ENCODE assay signal across 7 cellular contexts in genomic region chr6:57431742-57432141, GRCh38.
DNase-seq lines count a peak whose midpoint lies in the region; ATAC-seq, FAIRE-seq and TF ChIP-seq lines count a peak whose summit lies in the region.
"Not testable (repeated sequence)": the region's sequence is repeated elsewhere in the genome, so short reads cannot be mapped to it uniquely, and the experiment has no call there.

No MANE protein-coding gene starts in this region.

- POLR2A ChIA-PET in T-cell (lab: Charles Lee); activated CD4-positive, alpha-beta memory T cell treated with anti-CD3 and anti-CD28 coated beads, Interleukin-2, amount 10 ng/mL, durations not matched to agents 7 days and 5 days (lab: Charles Lee); endothelial cell of umbilical vein (lab: Charles Lee): not testable (repeated sequence)

- ATAC-seq in T-cell (replicated peaks in 1 of 4); natural killer cell treated with Interleukin-12 subunit alpha and Interleukin-12 subunit beta and Interleukin-15 and Interleukin-18, amount 100 ng/mL, for 72 hours: not testable (repeated sequence)

- CTCF ChIA-PET in T-cell (lab: Charles Lee); activated CD4-positive, alpha-beta memory T cell treated with anti-CD3 and anti-CD28 coated beads, Interleukin-2, amount 10 ng/mL, durations not matched to agents 7 days and 5 days (lab: Charles Lee); endothelial cell of umbilical vein (lab: Charles Lee): not testable (repeated sequence)

- peaks cover 0 to 14% (median 5%) of the 10 kb centered on the region in 11 experiments; a peak in 5 of 22 replicates for H3K36me3 ChIP-seq in BLaER1 treated with 17β-estradiol and CSF1 and Interleukin-3, amounts not matched to agents 10 nM and 100 nM
- H3K36me3 ChIP-seq in adipocyte (ENCODE audit: control insufficient read depth, insufficient read depth, low read length, severe bottlenecking); endothelial cell of umbilical vein (ENCODE audit: control insufficient read depth in 2 of 2, extremely low read depth in 1 of 2, insufficient read depth in 2 of 2, low read length in 2 of 2): not testable (repeated sequence)

- H3K27ac Mint-ChIP-seq in HFFc6 (peak overlapping the region; percentile 84), T-cell (peak overlapping the region; percentile 33 to 56)
- H3K27ac Mint-ChIP-seq in activated CD4-positive, alpha-beta memory T cell treated with anti-CD3 and anti-CD28 coated beads, Interleukin-2, amount 10 ng/mL, durations not matched to agents 7 days and 5 days = peak overlapping the region; percentile 17
- H3K27ac Mint-ChIP-seq in natural killer cell treated with Interleukin-12 subunit alpha and Interleukin-12 subunit beta and Interleukin-15 and Interleukin-18, amount 100 ng/mL, for 72 hours = peak overlapping the region; percentile 57 to 80

- not testable (repeated sequence) for H3K27me3 Mint-ChIP-seq in HFFc6 (ENCODE audit: insufficient read depth); T-cell; activated CD4-positive, alpha-beta memory T cell treated with anti-CD3 and anti-CD28 coated beads, Interleukin-2, amount 10 ng/mL, durations not matched to agents 7 days and 5 days; natural killer cell treated with Interleukin-12 subunit alpha and Interleukin-12 subunit beta and Interleukin-15 and Interleukin-18, amount 100 ng/mL, for 72 hours

- peaks cover 40 to 65% (median 54%) of the 10 kb centered on the region in 10 experiments for H3K4me1 ChIP-seq in BLaER1 treated with 17β-estradiol and CSF1 and Interleukin-3, amounts not matched to agents 10 nM and 100 nM
- peaks cover 44% of the 10 kb centered on the region for H3K4me1 ChIP-seq in adipocyte (ENCODE audit: control insufficient read depth, insufficient read depth, low read length)
- peaks cover 18% of the 10 kb centered on the region for H3K4me1 ChIP-seq in endothelial cell of umbilical vein (ENCODE audit: control insufficient read depth, extremely low read depth, insufficient read depth, low read length)

- H3K4me1 Mint-ChIP-seq in HFFc6 (ENCODE audit: low read depth) = peaks cover 70% of the 10 kb centered on the region
- H3K4me1 Mint-ChIP-seq in T-cell = peaks cover 33 to 41% (median 38%) of the 10 kb centered on the region in 3 donors
- peaks cover 20% of the 10 kb centered on the region for H3K4me1 Mint-ChIP-seq in activated CD4-positive, alpha-beta memory T cell treated with anti-CD3 and anti-CD28 coated beads, Interleukin-2, amount 10 ng/mL, durations not matched to agents 7 days and 5 days
- H3K4me1 Mint-ChIP-seq in natural killer cell treated with Interleukin-12 subunit alpha and Interleukin-12 subunit beta and Interleukin-15 and Interleukin-18, amount 100 ng/mL, for 72 hours (ENCODE audit: low read depth in 2 of 2) = peaks cover 29 to 30% of the 10 kb centered on the region in 2 donors

- FAIRE-seq in endothelial cell of umbilical vein (lab: Jason Lieb, UNC) = peak; percentile 28

- not testable (repeated sequence) for H3K4me3 ChIP-seq in BLaER1 treated with 17β-estradiol and CSF1 and Interleukin-3, amounts not matched to agents 10 nM and 100 nM; adipocyte (ENCODE audit: low read length); endothelial cell of umbilical vein (replicated peaks in 1 of 3; ENCODE audit: insufficient read depth in 1 of 3, low read depth in 1 of 3, low read length in 3 of 3)

- H3K4me3 Mint-ChIP-seq in HFFc6 (peak overlapping the region; percentile 61), T-cell (peak overlapping the region in 1 of 3 donors; percentile 17)
- H3K4me3 Mint-ChIP-seq in activated CD4-positive, alpha-beta memory T cell treated with anti-CD3 and anti-CD28 coated beads, Interleukin-2, amount 10 ng/mL, durations not matched to agents 7 days and 5 days = not testable (repeated sequence)
- peak overlapping the region; percentile 37 for H3K4me3 Mint-ChIP-seq in natural killer cell treated with Interleukin-12 subunit alpha and Interleukin-12 subunit beta and Interleukin-15 and Interleukin-18, amount 100 ng/mL, for 72 hours

- peak overlapping the region in 10 of 11 experiments; percentile 60 to 91 (median 74); a peak in 19 of 22 replicates for H3K4me2 ChIP-seq in BLaER1 treated with 17β-estradiol and CSF1 and Interleukin-3, amounts not matched to agents 10 nM and 100 nM
- peak overlapping the region; percentile 72 for H3K4me2 ChIP-seq in endothelial cell of umbilical vein (ENCODE audit: insufficient read depth, low read length)

- H3K27ac ChIP-seq in BLaER1 treated with 17β-estradiol and CSF1 and Interleukin-3, amounts not matched to agents 10 nM and 100 nM = peak overlapping the region in 9 of 11 experiments; percentile 44 to 95 (median 91); a peak in 17 of 22 replicates
- peak overlapping the region; percentile 37 for H3K27ac ChIP-seq in endothelial cell of umbilical vein (ENCODE audit: insufficient read depth, low read depth, low read length)

- BruUV-seq in endothelial cell of umbilical vein (replicated peaks; lab: Mats Ljungman, UMichigan) = not testable (repeated sequence)

- not testable (repeated sequence) for TF ChIP-seq CTCF in HFFc6 (IDR thresholded peaks at IDR 0.05); endothelial cell of umbilical vein (IDR thresholded peaks at IDR 0.05; ENCODE audit: extremely low read depth in 1 of 2, insufficient read depth in 1 of 2, low read depth in 1 of 2, low read length in 2 of 2)

- not testable (repeated sequence) for H3K27me3 ChIP-seq in BLaER1 treated with 17β-estradiol and CSF1 and Interleukin-3, amounts not matched to agents 10 nM and 100 nM; adipocyte (replicated peaks; ENCODE audit: control insufficient read depth, insufficient read depth, low read length); endothelial cell of umbilical vein (ENCODE audit: control insufficient read depth in 2 of 2, insufficient read depth in 2 of 2, low read length in 2 of 2)

- H3K9me1 ChIP-seq in endothelial cell of umbilical vein (replicated peaks; ENCODE audit: control insufficient read depth, extremely low read depth, insufficient read depth, low read length) = not testable (repeated sequence)

- H3K9ac ChIP-seq in BLaER1 treated with 17β-estradiol and CSF1 and Interleukin-3, amounts not matched to agents 10 nM and 100 nM = peak overlapping the region in 6 of 11 experiments; percentile 18 to 77 (median 68); a peak in 9 of 22 replicates
- H3K9ac ChIP-seq in adipocyte (ENCODE audit: low read length) = peak overlapping the region; percentile 85
- not testable (repeated sequence) for H3K9ac ChIP-seq in endothelial cell of umbilical vein (replicated peaks; ENCODE audit: extremely low read depth, insufficient read depth, low read length)

- DNase-seq in HFFc6; T-cell; activated CD4-positive, alpha-beta memory T cell treated with anti-CD3 and anti-CD28 coated beads, Interleukin-2, amount 10 ng/mL, durations not matched to agents 7 days and 5 days; adipocyte (ENCODE audit: low read depth); natural killer cell treated with Interleukin-12 subunit alpha and Interleukin-12 subunit beta and Interleukin-15 and Interleukin-18, amount 100 ng/mL, for 72 hours (ENCODE audit: low spot score): not testable (repeated sequence)
- DNase-seq in endothelial cell of umbilical vein (ENCODE audit: low read depth, low spot score) = peak; percentile 56

- H4K20me1 ChIP-seq in BLaER1 treated with 17β-estradiol and CSF1 and Interleukin-3, amounts not matched to agents 10 nM and 100 nM; endothelial cell of umbilical vein (replicated peaks; ENCODE audit: control insufficient read depth, extremely low read depth, insufficient read depth, low read length): not testable (repeated sequence)

- TF ChIP-seq POLR2A in endothelial cell of umbilical vein (IDR thresholded peaks at IDR 0.05; ENCODE audit: low read depth, low read length) = not testable (repeated sequence)

- not testable (repeated sequence) for H3K79me2 ChIP-seq in endothelial cell of umbilical vein (ENCODE audit: control insufficient read depth, insufficient read depth, low read length)

- intact Hi-C loops in endothelial cell of umbilical vein (cut with micrococcal nuclease) = not testable (repeated sequence)

- H2AFZ ChIP-seq in endothelial cell of umbilical vein (ENCODE audit: low read depth, low read length) = not testable (repeated sequence)

- not testable (repeated sequence) for H3K9me3 Mint-ChIP-seq in HFFc6; T-cell; activated CD4-positive, alpha-beta memory T cell treated with anti-CD3 and anti-CD28 coated beads, Interleukin-2, amount 10 ng/mL, durations not matched to agents 7 days and 5 days; natural killer cell treated with Interleukin-12 subunit alpha and Interleukin-12 subunit beta and Interleukin-15 and Interleukin-18, amount 100 ng/mL, for 72 hours

- H3K9me3 ChIP-seq in BLaER1 treated with 17β-estradiol and CSF1 and Interleukin-3, amounts not matched to agents 10 nM and 100 nM (replicated peaks in 1 of 11); adipocyte (ENCODE audit: control insufficient read depth, low read length); endothelial cell of umbilical vein (replicated peaks; ENCODE audit: control insufficient read depth, insufficient read depth, low read length): not testable (repeated sequence)

- dilution Hi-C loops in endothelial cell of umbilical vein (cut with MboI; ENCODE audit: extremely low pct_ligation_motif_present, low sequenced_read_pairs) = not testable (repeated sequence)

- H3K36me3 Mint-ChIP-seq in HFFc6 (ENCODE audit: low read depth) = peaks cover 35% of the 10 kb centered on the region
- peaks cover 24% of the 10 kb centered on the region for H3K36me3 Mint-ChIP-seq in T-cell
- peaks cover 21% of the 10 kb centered on the region for H3K36me3 Mint-ChIP-seq in activated CD4-positive, alpha-beta memory T cell treated with anti-CD3 and anti-CD28 coated beads, Interleukin-2, amount 10 ng/mL, durations not matched to agents 7 days and 5 days (ENCODE audit: low read depth)
- not testable (repeated sequence) for H3K36me3 Mint-ChIP-seq in natural killer cell treated with Interleukin-12 subunit alpha and Interleukin-12 subunit beta and Interleukin-15 and Interleukin-18, amount 100 ng/mL, for 72 hours

Comparison
In these comparisons a context has a peak if more than half of its experiments do, and no peak if none do; other contexts are left out.
1. H3K27ac Mint-ChIP-seq: peak in every context shown above with its lines; median percentile 84 in HFFc6; 68 in natural killer cell treated with Interleukin-12 subunit alpha and Interleukin-12 subunit beta and Interleukin-15 and Interleukin-18, amount 100 ng/mL, for 72 hours; 44 in T-cell; 17 in activated CD4-positive, alpha-beta memory T cell treated with anti-CD3 and anti-CD28 coated beads, Interleukin-2, amount 10 ng/mL, durations not matched to agents 7 days and 5 days.